Comparison of ENCODE assay signal across 19 cellular contexts in the genomic region with DNA sequence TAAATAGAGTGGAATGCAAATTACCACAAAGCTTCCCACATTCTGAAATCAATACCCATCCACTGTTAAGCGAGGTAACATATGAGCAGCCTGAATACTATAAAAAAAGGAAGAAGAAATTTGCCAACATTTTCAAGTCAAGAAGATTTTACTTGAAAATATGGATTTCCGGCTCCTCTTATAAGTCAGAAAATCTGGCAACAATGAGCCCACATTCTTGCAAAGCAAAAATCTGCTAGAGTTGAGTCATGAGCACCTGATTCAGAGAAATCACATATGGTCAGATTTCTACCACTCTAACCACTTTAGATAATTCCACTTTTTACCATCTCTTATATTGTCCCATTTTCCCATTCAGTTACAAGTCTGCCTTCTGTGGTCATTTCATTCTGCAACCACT.
"Had no signal": no experiment of that assay in that cellular context is flagged by ENCODE, and none has a peak within 500 bp of the region (broad histone marks: within the 10 kb centered on the region; RNA-seq: fewer than 3 reads in every experiment).

No MANE protein-coding gene starts in this region.

- H3K4me3 ChIP-seq: adrenal gland, ascending aorta, gastroesophageal sphincter, heart left ventricle, lung, neural progenitor cell, spleen, thoracic aorta had no signal

- ATAC-seq: activated CD4-positive, alpha-beta T cell treated with anti-CD3 and anti-CD28 coated beads for 36 hours; activated T-cell treated with anti-CD3 and anti-CD28 coated beads, Interleukin-2, amount 50 U/mL, for 4 hours; gastroesophageal sphincter; heart left ventricle; naive thymus-derived CD8-positive, alpha-beta T cell had no signal

- H3K27me3 ChIP-seq: adrenal gland, ascending aorta, gastroesophageal sphincter, heart left ventricle, neural progenitor cell, spleen had no signal

- DNase-seq: activated B cell treated with CpG ODN at 0.5 μM for 24 hours; activated CD4-positive, alpha-beta T cell treated with anti-CD3 and anti-CD28 coated beads for 36 hours; activated CD4-positive, alpha-beta T cell treated with anti-CD3 and anti-CD28 coated beads, Interleukin-2, amount 50 U/mL, for 48 hours; activated CD8-positive, alpha-beta memory T cell treated with anti-CD3 and anti-CD28 coated beads, Interleukin-2, amount 50 U/mL, for 48 hours; activated naive CD4-positive, alpha-beta T cell; activated T-cell treated with anti-CD3 and anti-CD28 coated beads, Interleukin-2, amount 50 U/mL, for 4 hours; effector CD4-positive, alpha-beta T cell; heart left ventricle; kidney; naive thymus-derived CD8-positive, alpha-beta T cell; spleen; stimulated activated CD4-positive, alpha-beta T cell treated with anti-CD3 and anti-CD28 coated beads, Interleukin-4, amount 100 ng/mL, for 1 hour; stimulated activated naive CD4-positive, alpha-beta T cell had no signal

- H3K4me1 ChIP-seq: adrenal gland, ascending aorta, gastroesophageal sphincter, heart left ventricle, neural progenitor cell, spleen had no signal

- H3K9me3 ChIP-seq: adrenal gland, ascending aorta, thoracic aorta had no signal

- H3K36me3 ChIP-seq: adrenal gland, ascending aorta, gastroesophageal sphincter, heart left ventricle, neural progenitor cell, spleen, thoracic aorta had no signal

- H3K27ac ChIP-seq: adrenal gland, ascending aorta, gastroesophageal sphincter, heart left ventricle, neural progenitor cell, spleen, thoracic aorta had no signal
